In genomic region chr20:63801179-63801578, GRCh38 we compare ENCODE assay signal across 4 cellular contexts.
TF ChIP-seq lines count a peak whose summit lies in the region.

No MANE protein-coding gene starts in this region.

TF ChIP-seq in HCT116, 20 proteins besides CTCF, POLR2A, EP300 and RAD21:
- peak; percentile 20; the same call in 1 of the 2 replicates for TF ChIP-seq SP1 (IDR thresholded peaks at IDR 0.05; ENCODE audit: low read depth)

TF ChIP-seq in WTC11, 78 proteins besides CTCF, POLR2A, EP300 and RAD21:
- peak; percentile 60 for TF ChIP-seq NFYB (CRISPR knock-in tag; conservative IDR thresholded peaks at IDR 0.05; ENCODE audit: low read depth)

TF ChIP-seq in K562, 482 proteins besides CTCF, POLR2A, EP300 and RAD21:
- TF ChIP-seq RBM25 (IDR thresholded peaks at IDR 0.05; ENCODE audit: low read depth, low read length, severe bottlenecking) (peak; percentile 27), NFYB (IDR thresholded peaks at IDR 0.05; ENCODE audit: extremely low read depth, insufficient read length) (peak; percentile 86), ASH1L (IDR thresholded peaks at IDR 0.05; ENCODE audit: borderline replicate concordance, low read depth, partially characterized antibody) (peak; percentile 64), C11orf30 (IDR thresholded peaks at IDR 0.05; ENCODE audit: low read depth) (peak; percentile 28; the same call in 1 of the 2 replicates), PKNOX1 (IDR thresholded peaks at IDR 0.05) (peak; percentile 28; the same call in 1 of the 2 replicates), ZNF316 (IDR thresholded peaks at IDR 0.05) (peak; percentile 49)
TF ChIP-seq in K562: peak in this region for 6; not testable (repeated sequence) for 476.

TF ChIP-seq in HepG2, 621 proteins besides CTCF, POLR2A, EP300 and RAD21:
- TF ChIP-seq NFYB (CRISPR knock-in tag; IDR thresholded peaks at IDR 0.05): peak; percentile 82
- peak; percentile 78 for TF ChIP-seq NFYC (CRISPR knock-in tag; IDR thresholded peaks at IDR 0.05)
